In genomic region chr2:42369551-42370229, GRCh38 we compare ENCODE assay signal across 13 cellular contexts. TPM values are rescaled to one million over a fixed set of nuclear protein-coding genes. Genes with fewer than 3 reads are reported as not detected.
DNase-seq lines count a peak whose midpoint lies in the region; ATAC-seq, FAIRE-seq and TF ChIP-seq lines count a peak whose summit lies in the region.
"Had no signal": no experiment of that assay in that cellular context is flagged by ENCODE, and none has a peak within 500 bp of the region (broad histone marks: within the 10 kb centered on the region; RNA-seq: fewer than 3 reads in every experiment).

No MANE protein-coding gene starts in this region.

- H4K20me1 ChIP-seq in OCI-LY7 (ENCODE audit: insufficient read depth, low read length) = no peaks in the 10 kb centered on the region

- H2AFZ ChIP-seq in OCI-LY7 (ENCODE audit: low read length) = peak overlapping the region; percentile 29; the same call in 1 of the 2 replicates

- peak in 1 of 2 donors; percentile 28 for DNase-seq in cardiac muscle cell (ENCODE audit: low read depth in 1 of 2, low spot score in 1 of 2)
- no peak for DNase-seq in Right ventricle myocardium inferior (ENCODE audit: missing footprints)
- peak; percentile 7 for DNase-seq in OCI-LY7 (ENCODE audit: low spot score)
- DNase-seq in kidney glomerular epithelial cell (lab: John Stamatoyannopoulos, UW) = peak; percentile 22
- DNase-seq in upper lobe of left lung = no peak
- no peak for DNase-seq in activated CD4-positive, alpha-beta T cell treated with anti-CD3 and anti-CD28 coated beads, Interleukin-2, amount 10 ng/mL, durations not matched to agents 7 days and 5 days
- DNase-seq in kidney = no peak
- DNase-seq: activated CD4-positive, alpha-beta memory T cell treated with anti-CD3 and anti-CD28 coated beads for 36 hours; MG63; T1000 had no signal

- POLR2A ChIA-PET in OCI-LY7 (lab: Charles Lee) = no interaction called here
- POLR2A ChIA-PET in activated CD4-positive, alpha-beta T cell treated with anti-CD3 and anti-CD28 coated beads, Interleukin-2, amount 10 ng/mL, durations not matched to agents 7 days and 5 days (lab: Charles Lee) = no interaction called here

- FAIRE-seq in kidney (lab: Jason Lieb, UNC) = no peak

- no peaks in the 10 kb centered on the region for H3K36me3 Mint-ChIP-seq in activated CD4-positive, alpha-beta T cell treated with anti-CD3 and anti-CD28 coated beads, Interleukin-2, amount 10 ng/mL, durations not matched to agents 7 days and 5 days (ENCODE audit: low read depth)
- H3K36me3 Mint-ChIP-seq: activated CD4-positive, alpha-beta memory T cell treated with anti-CD3 and anti-CD28 coated beads for 36 hours had no signal

- H3K4me3 Mint-ChIP-seq in activated CD4-positive, alpha-beta T cell treated with anti-CD3 and anti-CD28 coated beads, Interleukin-2, amount 10 ng/mL, durations not matched to agents 7 days and 5 days = no peak overlapping the region
- H3K4me3 Mint-ChIP-seq: activated CD4-positive, alpha-beta memory T cell treated with anti-CD3 and anti-CD28 coated beads for 36 hours; activated T-helper 1 cell treated with anti-CD3 and anti-CD28 coated beads, Interleukin-12 subunit alpha, Interleukin-12 subunit beta, Interleukin-2, Interleukin-4 antibody, amounts not matched to agents 30 ng/mL and 10 ng/mL and 1 ng/mL, durations not matched to agents 14 hours and 24 hours and 36 hours had no signal

- peaks cover 3% of the 10 kb centered on the region for H3K4me1 Mint-ChIP-seq in activated CD4-positive, alpha-beta T cell treated with anti-CD3 and anti-CD28 coated beads, Interleukin-2, amount 10 ng/mL, durations not matched to agents 7 days and 5 days

- H3K9me3 ChIP-seq in cardiac muscle cell (ENCODE audit: low read depth) = no peaks in the 10 kb centered on the region
- H3K9me3 ChIP-seq in OCI-LY7 (ENCODE audit: low read length) = no peaks in the 10 kb centered on the region
- no peaks in the 10 kb centered on the region for H3K9me3 ChIP-seq in upper lobe of left lung
- no peaks in the 10 kb centered on the region for H3K9me3 ChIP-seq in kidney (ENCODE audit: control insufficient read depth in 1 of 2, low read length in 2 of 2)
- H3K9me3 ChIP-seq: esophagus muscularis mucosa, MG63 had no signal

- no TSS peak for BruUV-seq in OCI-LY7 (replicated peaks; lab: Mats Ljungman, UMichigan)

- H3K27ac ChIP-seq in cardiac muscle cell (peak overlapping the region; percentile 51), OCI-LY7 (ENCODE audit: low read depth, low read length, poor library complexity, severe bottlenecking) (no peak overlapping the region), upper lobe of left lung (peak overlapping the region in 3 of 4 donors; percentile 3 to 50 (median 37)), kidney (ENCODE audit: low read depth in 2 of 2, low read length in 2 of 2) (no peak overlapping the region)

- H3K4me1 ChIP-seq in cardiac muscle cell (ENCODE audit: low read depth) (peaks cover 8% of the 10 kb centered on the region), OCI-LY7 (ENCODE audit: insufficient read depth, low read length, poor library complexity, severe bottlenecking) (peaks cover 5% of the 10 kb centered on the region), upper lobe of left lung (peaks cover 14 to 23% (median 16%) of the 10 kb centered on the region in 4 donors), kidney (ENCODE audit: control insufficient read depth in 1 of 2, insufficient read depth in 1 of 2, low read depth in 1 of 2, low read length in 2 of 2) (peaks cover 0 to 3% of the 10 kb centered on the region in 2 donors)

- ATAC-seq in Right ventricle myocardium inferior = no peak
- ATAC-seq in upper lobe of left lung (ENCODE audit: low FRiP score in 2 of 2) = no peak
- ATAC-seq in GM19463 (IDR thresholded peaks at IDR 0.05; ENCODE audit: unreplicated experiment) = no peak

- H3K36me3 ChIP-seq in cardiac muscle cell (no peaks in the 10 kb centered on the region), OCI-LY7 (ENCODE audit: insufficient read depth, low read length) (no peaks in the 10 kb centered on the region), upper lobe of left lung (no peaks in the 10 kb centered on the region), kidney (ENCODE audit: control insufficient read depth in 1 of 2, insufficient read depth in 2 of 2, low read length in 2 of 2) (no peaks in the 10 kb centered on the region)
- H3K36me3 ChIP-seq: esophagus muscularis mucosa, MG63 had no signal

- CTCF ChIA-PET in OCI-LY7 (lab: Charles Lee; ENCODE audit: unreplicated experiment) = interaction anchor here (0.5 kb wide), 1 partner anchor 68 kb away, joined by 3 read pairs; no protein-coding TSS in a partner anchor
- CTCF ChIA-PET in activated CD4-positive, alpha-beta T cell treated with anti-CD3 and anti-CD28 coated beads, Interleukin-2, amount 10 ng/mL, durations not matched to agents 7 days and 5 days (lab: Charles Lee) = interaction anchor here (0.6 kb wide), 1 partner anchor 170 kb away, joined by 4 read pairs; no protein-coding TSS in a partner anchor

- H3K79me2 ChIP-seq in OCI-LY7 (ENCODE audit: insufficient read depth, low read depth, low read length) = no peaks in the 10 kb centered on the region

- TF ChIP-seq POLR2A in upper lobe of left lung (IDR thresholded peaks at IDR 0.05) = no peak

- no peaks in the 10 kb centered on the region for H3K27me3 Mint-ChIP-seq in activated CD4-positive, alpha-beta T cell treated with anti-CD3 and anti-CD28 coated beads, Interleukin-2, amount 10 ng/mL, durations not matched to agents 7 days and 5 days
- H3K27me3 Mint-ChIP-seq: activated CD4-positive, alpha-beta memory T cell treated with anti-CD3 and anti-CD28 coated beads for 36 hours had no signal

- no peak for TF ChIP-seq CTCF in cardiac muscle cell (IDR thresholded peaks at IDR 0.05; ENCODE audit: low read depth, low read length)
- TF ChIP-seq CTCF in OCI-LY7 (conservative IDR thresholded peaks at IDR 0.05; ENCODE audit: low read length) = no peak
- TF ChIP-seq CTCF in upper lobe of left lung (IDR thresholded peaks at IDR 0.05) = no peak
- TF ChIP-seq CTCF in kidney (IDR thresholded peaks at IDR 0.05; ENCODE audit: borderline replicate concordance, extremely low read depth, insufficient read depth) = no peak

- H3K27ac Mint-ChIP-seq in activated CD4-positive, alpha-beta T cell treated with anti-CD3 and anti-CD28 coated beads, Interleukin-2, amount 10 ng/mL, durations not matched to agents 7 days and 5 days = no peak overlapping the region
- H3K27ac Mint-ChIP-seq: activated CD4-positive, alpha-beta memory T cell treated with anti-CD3 and anti-CD28 coated beads for 36 hours; activated T-helper 1 cell treated with anti-CD3 and anti-CD28 coated beads, Interleukin-12 subunit alpha, Interleukin-12 subunit beta, Interleukin-2, Interleukin-4 antibody, amounts not matched to agents 30 ng/mL and 10 ng/mL and 1 ng/mL, durations not matched to agents 14 hours and 24 hours and 36 hours had no signal

- H3K4me3 ChIP-seq in cardiac muscle cell = no peak overlapping the region
- H3K4me3 ChIP-seq in OCI-LY7 (ENCODE audit: low read depth, low read length, poor library complexity, severe bottlenecking) = no peak overlapping the region
- no peak overlapping the region for H3K4me3 ChIP-seq in upper lobe of left lung
- H3K4me3 ChIP-seq in kidney (ENCODE audit: low read length in 2 of 2) = no peak overlapping the region
- H3K4me3 ChIP-seq: esophagus muscularis mucosa, MG63 had no signal

- no peak overlapping the region for H3K4me2 ChIP-seq in OCI-LY7 (ENCODE audit: low read length)

- no peak for TF ChIP-seq EP300 in upper lobe of left lung (IDR thresholded peaks at IDR 0.05)

- no peaks in the 10 kb centered on the region for H3K9me2 ChIP-seq in OCI-LY7 (ENCODE audit: insufficient read depth, low read length)

- WGBS in upper lobe of left lung, 2 donors = 85 to 89% methylated on average over 5 of the region's 5 CpGs

- no peak overlapping the region for H3K9ac ChIP-seq in kidney (ENCODE audit: low read length in 2 of 2)

- no peaks in the 10 kb centered on the region for H3K9me3 Mint-ChIP-seq in activated CD4-positive, alpha-beta T cell treated with anti-CD3 and anti-CD28 coated beads, Interleukin-2, amount 10 ng/mL, durations not matched to agents 7 days and 5 days
- H3K9me3 Mint-ChIP-seq: activated CD4-positive, alpha-beta memory T cell treated with anti-CD3 and anti-CD28 coated beads for 36 hours; activated T-helper 1 cell treated with anti-CD3 and anti-CD28 coated beads, Interleukin-12 subunit alpha, Interleukin-12 subunit beta, Interleukin-2, Interleukin-4 antibody, amounts not matched to agents 30 ng/mL and 10 ng/mL and 1 ng/mL, durations not matched to agents 14 hours and 24 hours and 36 hours had no signal

- intact Hi-C loops in Right ventricle myocardium inferior (cut with DNase I) = no loop called here
- intact Hi-C loops in OCI-LY7 (cut with micrococcal nuclease; ENCODE audit: unreplicated experiment) = loop anchor here (10.0 kb wide), 1 partner anchor 295 kb away; no protein-coding TSS in a partner anchor
- intact Hi-C loops in kidney (cut with DNase I) = no loop called here

- H3K27me3 ChIP-seq in cardiac muscle cell (no peaks in the 10 kb centered on the region), upper lobe of left lung (no peaks in the 10 kb centered on the region)
- H3K27me3 ChIP-seq: esophagus muscularis mucosa, MG63 had no signal

RNA-seq across cellular contexts. Expression of gene COX7A2L, which starts 8.7 kb away (rescaled TPM):
- total RNA-seq in cardiac muscle cell (152 and 160 TPM in 2 replicates), Right ventricle myocardium inferior (94.4 TPM), OCI-LY7 (2022) (118 and 152 TPM in 2 replicates), upper lobe of left lung (100 to 1,000 TPM in 2 of 6 donors, 10 to 100 TPM in 4; 57.0 to 123 (median 85.7) TPM), kidney (90.2 TPM)
- polyA plus RNA-seq in cardiac muscle cell (187 and 197 TPM in 2 replicates), kidney (ENCODE audit: insufficient read depth, low read depth, low replicate concordance) (321 TPM)
- 121 and 130 TPM in 2 replicates for total RNA-seq in OCI-LY7 (2014; rRNA removed; shearing (Covaris generic))
- total RNA-seq in activated CD4-positive, alpha-beta T cell treated with anti-CD3 and anti-CD28 coated beads, Interleukin-2, amount 10 ng/mL, durations not matched to agents 7 days and 5 days = 10 to 100 TPM; 86.4 to 92.1 TPM

Comparison
In these comparisons a context has a peak if more than half of its experiments do, and no peak if none do; other contexts are left out.
1. DNase-seq: peak in OCI-LY7 (single experiment) and kidney glomerular epithelial cell (single experiment); none in Right ventricle myocardium inferior (single experiment), upper lobe of left lung (0 of 2), activated CD4-positive, alpha-beta T cell treated with anti-CD3 and anti-CD28 coated beads, Interleukin-2, amount 10 ng/mL, durations not matched to agents 7 days and 5 days (single experiment) and kidney (single experiment).
2. H3K27ac ChIP-seq: peak in cardiac muscle cell (single experiment) and upper lobe of left lung (3 of 4); none in OCI-LY7 (single experiment) and kidney (0 of 2).